ENCODE assay signal across 8 cellular contexts in the genomic region with DNA sequence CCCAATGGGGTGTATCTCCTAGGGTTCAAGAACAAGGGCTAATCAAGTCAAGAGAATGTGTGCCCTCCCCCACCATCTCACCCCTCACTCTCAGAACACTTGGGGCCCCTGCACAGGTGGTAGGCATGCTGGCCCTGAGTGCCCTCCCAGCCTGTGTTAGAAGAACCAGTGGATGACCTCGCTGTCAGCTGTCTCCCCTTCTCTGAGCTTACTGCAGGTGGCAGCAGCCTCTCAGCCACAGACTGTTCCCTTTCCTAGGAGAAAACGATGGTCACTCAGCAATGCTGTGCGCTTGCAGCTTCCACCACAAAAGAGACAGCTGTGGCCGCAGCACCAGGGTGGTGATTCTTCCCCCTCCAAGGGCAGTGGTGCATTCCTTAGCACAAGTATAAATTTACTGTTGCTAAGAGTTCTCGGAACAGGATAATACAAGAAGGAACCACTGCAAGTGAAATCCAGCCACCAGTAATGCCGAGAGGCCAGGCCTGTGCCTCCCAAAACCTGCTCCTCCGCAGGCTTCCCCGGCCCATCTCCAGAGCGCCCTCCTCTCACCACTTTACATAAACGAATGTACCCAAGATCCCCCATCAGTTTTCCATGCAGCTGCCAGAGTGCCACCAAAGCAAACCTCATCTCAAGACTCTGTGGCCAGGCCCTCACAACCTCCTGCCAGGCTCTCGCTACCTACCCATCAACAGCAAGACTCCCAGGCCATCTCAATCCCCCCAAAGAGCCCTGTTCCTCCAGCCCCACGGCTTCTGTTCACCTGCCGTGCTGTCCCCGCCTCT. TPM values are rescaled to one million over a fixed set of nuclear protein-coding genes. Genes with fewer than 3 reads are reported as not detected.
A peak's percentile ranks its signal among the peaks of the same experiment; 100 is the strongest.
DNase-seq lines count a peak whose midpoint lies in the region; ATAC-seq and TF ChIP-seq lines count a peak whose summit lies in the region.

No MANE protein-coding gene starts in this region.

- no TSS peak for BruUV-seq in A673 (replicated peaks; lab: Mats Ljungman, UMichigan)

- peak; percentile 78 for TF ChIP-seq CTCF in A673 (conservative IDR thresholded peaks at IDR 0.05; ENCODE audit: low read depth, low read length)
- peak; percentile 80 for TF ChIP-seq CTCF in GM12874 (IDR thresholded peaks at IDR 0.05; ENCODE audit: insufficient read depth, low read depth, low read length)

- CTCF ChIA-PET in A673 (lab: Charles Lee): interaction anchor here (0.6 to 1.0 kb wide), 6 partner anchors 184 to 499 kb away, joined by 3 to 8 read pairs (median 4); no protein-coding TSS in a partner anchor

- no peaks in the 10 kb centered on the region for H3K36me3 ChIP-seq in A673 (ENCODE audit: insufficient read depth, low read length, poor library complexity, severe bottlenecking)

- peaks cover 10% of the 10 kb centered on the region for H3K4me1 Mint-ChIP-seq in T-helper 2 cell treated with Interferon-gamma antibody and Interleukin-4, amounts not matched to agents 5 μg/mL and 100 μg/mL, for 36 hours (ENCODE audit: low read depth)

- H3K36me3 Mint-ChIP-seq in T-helper 2 cell treated with Interferon-gamma antibody and Interleukin-4, amounts not matched to agents 5 μg/mL and 100 μg/mL, for 36 hours (ENCODE audit: low read depth): peaks cover 4% of the 10 kb centered on the region

- H3K27me3 ChIP-seq in A673 (replicated peaks; ENCODE audit: insufficient read depth, low read depth, low read length, poor library complexity): no peaks in the 10 kb centered on the region

- ATAC-seq in GM18868 (IDR thresholded peaks at IDR 0.05; ENCODE audit: unreplicated experiment): no peak

- H3K4me3 Mint-ChIP-seq in T-helper 2 cell treated with Interferon-gamma antibody and Interleukin-4, amounts not matched to agents 5 μg/mL and 100 μg/mL, for 36 hours: peak overlapping the region; percentile 78

- H3K9me3 ChIP-seq in A673 (ENCODE audit: low read depth, low read length, poor library complexity, severe bottlenecking): no peaks in the 10 kb centered on the region

- H3K27me3 Mint-ChIP-seq in T-helper 2 cell treated with Interferon-gamma antibody and Interleukin-4, amounts not matched to agents 5 μg/mL and 100 μg/mL, for 36 hours (ENCODE audit: low read depth): peaks cover 66% of the 10 kb centered on the region

- peak; percentile 77 for DNase-seq in A673 (ENCODE audit: low spot score)
- DNase-seq in NCI-H1417 (lab: John Stamatoyannopoulos, UW): peak in 2 of 3 experiments; percentile 63 to 84
- DNase-seq in T-helper 2 cell treated with Interferon-gamma antibody and Interleukin-4, amounts not matched to agents 5 μg/mL and 100 μg/mL, for 36 hours (ENCODE audit: low spot score): peak; percentile 42
- peak; percentile 74 for DNase-seq in kidney glomerular epithelial cell (lab: John Stamatoyannopoulos, UW)
- peak; percentile 59 for DNase-seq in stimulated activated CD4-positive, alpha-beta T cell treated with anti-CD3 and anti-CD28 coated beads, Interleukin-15, amount 100 ng/mL, for 24 hours

- POLR2A ChIA-PET in A673 (lab: Charles Lee; ENCODE audit: low non-redundant PET): interaction anchor here (0.6 to 0.7 kb wide), 2 partner anchors 13 to 25 kb away, joined by 3 read pairs; no protein-coding TSS in a partner anchor

- peak overlapping the region; percentile 24 for H3K27ac ChIP-seq in A673 (ENCODE audit: low read depth, low read length, poor library complexity, severe bottlenecking)
- H3K27ac ChIP-seq in cingulate gyrus (ENCODE audit: low read depth, low read length): peak overlapping the region; percentile 47

- H3K9me3 Mint-ChIP-seq in T-helper 2 cell treated with Interferon-gamma antibody and Interleukin-4, amounts not matched to agents 5 μg/mL and 100 μg/mL, for 36 hours: no peaks in the 10 kb centered on the region

- H3K4me1 ChIP-seq in A673 (ENCODE audit: insufficient read depth, low read length, poor library complexity, severe bottlenecking): peaks cover 4% of the 10 kb centered on the region

- intact Hi-C loops in A673 (cut with micrococcal nuclease; ENCODE audit: unreplicated experiment): loop anchor here (1.0 to 10.0 kb wide), 2 partner anchors 206 to 405 kb away; a partner anchor contains a TSS

- peak overlapping the region; percentile 55 for H3K4me3 ChIP-seq in A673 (ENCODE audit: low read depth, low read length, poor library complexity, severe bottlenecking)

- H3K27ac Mint-ChIP-seq in T-helper 2 cell treated with Interferon-gamma antibody and Interleukin-4, amounts not matched to agents 5 μg/mL and 100 μg/mL, for 36 hours: peak overlapping the region; percentile 51

RNA-seq across cellular contexts. Expression of a gene that starts 0.9 kb away (rescaled TPM):
- 22.0 and 24.8 TPM in 2 replicates for total RNA-seq in A673 (2021)

RNA-seq across cellular contexts. Expression of a gene that starts 59.9 kb away (rescaled TPM):
- total RNA-seq in A673 (2021): 0.95 and 1.4 TPM in 2 replicates
